8 cellular contexts compared by ENCODE assay signal in the genomic region with DNA sequence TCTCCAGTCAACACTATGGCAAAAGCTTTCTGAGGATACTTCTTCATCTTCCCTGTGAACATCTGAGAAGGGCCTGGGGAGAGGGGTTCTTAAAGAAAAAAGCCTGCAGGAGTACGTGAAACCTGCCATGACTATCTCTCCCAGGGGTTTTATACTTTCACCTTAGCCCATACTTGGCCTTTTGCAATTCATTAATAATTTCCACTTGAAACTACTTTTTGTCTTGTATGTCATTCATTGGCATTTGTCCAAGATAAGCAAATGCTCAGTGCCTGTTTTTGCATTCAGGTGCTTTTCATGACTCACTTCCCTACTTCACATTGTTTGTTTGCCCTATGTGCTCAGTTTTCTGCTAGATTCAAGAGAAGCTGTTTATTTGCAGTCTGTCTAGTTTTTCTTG.
DNase-seq lines count a peak whose midpoint lies in the region; ATAC-seq and TF ChIP-seq lines count a peak whose summit lies in the region.

No MANE protein-coding gene starts in this region.

- H3K36me3 ChIP-seq in heart right ventricle (no peaks in the 10 kb centered on the region), right atrium auricular region (no peaks in the 10 kb centered on the region), GM23338 (ENCODE audit: insufficient read depth) (0 out of 2 replicates have a peak, but pooled peaks cover 4% of the 10 kb centered on the region)

- H3K4me1 ChIP-seq in heart right ventricle (peaks cover 0 to 20% (median 6%) of the 10 kb centered on the region in 9 donors), right atrium auricular region (no peaks in the 10 kb centered on the region), GM23338 (ENCODE audit: insufficient read depth) (no peaks in the 10 kb centered on the region)

- H3K4me2 ChIP-seq in GM23338, result no peak overlapping the region

- DNase-seq in heart right ventricle, result peak in 1 of 2 donors; percentile 14
- no peak for DNase-seq in right atrium auricular region (ENCODE audit: low spot score)
- DNase-seq in NCI-H460 (ENCODE audit: extremely low read depth, low read depth), result peak; percentile 37
- peak; percentile 95 for DNase-seq in glomerular endothelial cell (ENCODE audit: extremely low read depth, low read depth, low spot score)
- DNase-seq in OCI-M2 (lab: John Stamatoyannopoulos, UW; ENCODE audit: unreplicated experiment), result no peak
- no peak for DNase-seq in caudate nucleus (lab: John Stamatoyannopoulos, UW)
- DNase-seq in GM23338 (ENCODE audit: low spot score), result no peak

- peaks cover 0 to 27% (median 5%) of the 10 kb centered on the region in 11 donors for H3K9me3 ChIP-seq in heart right ventricle
- H3K9me3 ChIP-seq in right atrium auricular region, result peaks cover 0 to 14% of the 10 kb centered on the region in 2 donors

- no peaks in the 10 kb centered on the region for H4K20me1 ChIP-seq in GM23338 (replicated peaks; ENCODE audit: insufficient read depth)

- H3K36me3 Mint-ChIP-seq in GM23338 (ENCODE audit: low read depth), result peaks cover 40% of the 10 kb centered on the region

- H3K27me3 ChIP-seq in heart right ventricle (no peaks in the 10 kb centered on the region), right atrium auricular region (no peaks in the 10 kb centered on the region), GM23338 (ENCODE audit: insufficient read depth) (no peaks in the 10 kb centered on the region)

- H2AFZ ChIP-seq in GM23338, result no peak overlapping the region; the same call in 1 of the 2 replicates

- 64 to 68% methylated on average over 1 of the region's 1 CpG for WGBS in heart right ventricle, 2 donors

- ATAC-seq in heart right ventricle, result peak in 6 of 8 donors; percentile 52 to 94 (median 68)
- peak; percentile 79 for ATAC-seq in HG03139 (IDR thresholded peaks at IDR 0.05; ENCODE audit: unreplicated experiment)
- no peak for ATAC-seq in GM23338

- intact Hi-C loops in heart right ventricle (cut with DNase I), result loop anchor here in 3 of 10 donors (5.0 to 10.0 kb wide), 4 partner anchors 65 to 298 kb away; no protein-coding TSS in a partner anchor

- H3K79me2 ChIP-seq in GM23338 (replicated peaks; ENCODE audit: insufficient read depth), result no peaks in the 10 kb centered on the region

- no peaks in the 10 kb centered on the region for H3F3A ChIP-seq in GM23338 (replicated peaks; ENCODE audit: low read depth)

- peaks cover 27% of the 10 kb centered on the region for H3K9me3 Mint-ChIP-seq in GM23338

- H3K27ac ChIP-seq in heart right ventricle (peak overlapping the region in 9 of 10 donors; percentile 7 to 74 (median 43)), right atrium auricular region (no peak overlapping the region), caudate nucleus (ENCODE audit: low read depth, low read length) (no peak overlapping the region), GM23338 (ENCODE audit: low read depth) (no peak overlapping the region)

- H3K27me3 Mint-ChIP-seq in GM23338 (ENCODE audit: insufficient read depth, low read depth, poor library complexity), result no peaks in the 10 kb centered on the region

- H3K27ac Mint-ChIP-seq in GM23338, result no peak overlapping the region

- no peak overlapping the region for H3K4me3 ChIP-seq in heart right ventricle
- no peak overlapping the region for H3K4me3 ChIP-seq in right atrium auricular region
- no peak overlapping the region for H3K4me3 ChIP-seq in GM23338

- H3K4me3 Mint-ChIP-seq in GM23338, result no peak overlapping the region

- no peak for TF ChIP-seq CTCF in heart right ventricle (IDR thresholded peaks at IDR 0.05)
- no peak for TF ChIP-seq CTCF in right atrium auricular region (IDR thresholded peaks at IDR 0.05)
- no peak for TF ChIP-seq CTCF in GM23338 (conservative IDR thresholded peaks at IDR 0.05; ENCODE audit: low read depth in 2 of 2)

- no peaks in the 10 kb centered on the region; the same call in 2 of the 3 replicates for H3K4me1 Mint-ChIP-seq in GM23338

- H3K9me2 ChIP-seq in GM23338 (ENCODE audit: insufficient read depth), result no peaks in the 10 kb centered on the region

TF ChIP-seq in GM23338, 12 proteins besides CTCF, POLR2A, EP300 and RAD21 (continues in another document):
- TF ChIP-seq POLR2AphosphoS5 (IDR thresholded peaks at IDR 0.05; ENCODE audit: low read depth), result no peak
- TF ChIP-seq REST (IDR thresholded peaks at IDR 0.05; ENCODE audit: unreplicated experiment), result no peak
- TF ChIP-seq STAT1 (IDR thresholded peaks at IDR 0.05; ENCODE audit: unreplicated experiment), result no peak
- TF ChIP-seq ZNF331 (CRISPR knock-in tag; IDR thresholded peaks at IDR 0.05; ENCODE audit: low read depth), result no peak
- TF ChIP-seq JUNB (IDR thresholded peaks at IDR 0.05; ENCODE audit: unreplicated experiment), result no peak
- no peak for TF ChIP-seq NANOG (IDR thresholded peaks at IDR 0.05; ENCODE audit: borderline replicate concordance)
- TF ChIP-seq, protein P1, sequence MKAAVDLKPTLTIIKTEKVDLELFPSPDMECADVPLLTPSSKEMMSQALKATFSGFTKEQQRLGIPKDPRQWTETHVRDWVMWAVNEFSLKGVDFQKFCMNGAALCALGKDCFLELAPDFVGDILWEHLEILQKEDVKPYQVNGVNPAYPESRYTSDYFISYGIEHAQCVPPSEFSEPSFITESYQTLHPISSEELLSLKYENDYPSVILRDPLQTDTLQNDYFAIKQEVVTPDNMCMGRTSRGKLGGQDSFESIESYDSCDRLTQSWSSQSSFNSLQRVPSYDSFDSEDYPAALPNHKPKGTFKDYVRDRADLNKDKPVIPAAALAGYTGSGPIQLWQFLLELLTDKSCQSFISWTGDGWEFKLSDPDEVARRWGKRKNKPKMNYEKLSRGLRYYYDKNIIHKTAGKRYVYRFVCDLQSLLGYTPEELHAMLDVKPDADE (IDR thresholded peaks at IDR 0.05), result no peak
- no peak for TF ChIP-seq EZH2phosphoT487 (IDR thresholded peaks at IDR 0.05; ENCODE audit: unreplicated experiment)

Comparison
In these comparisons a context has a peak if more than half of its experiments do, and no peak if none do; other contexts are left out.
1. H3K27ac ChIP-seq: peak in heart right ventricle (9 of 10); none in right atrium auricular region (0 of 2), caudate nucleus (single experiment) and GM23338 (single experiment).
2. DNase-seq: peak in NCI-H460 (single experiment) and glomerular endothelial cell (single experiment); none in right atrium auricular region (single experiment), OCI-M2 (single experiment), caudate nucleus (0 of 61) and GM23338 (single experiment).